27 cellular contexts compared by ENCODE assay signal in the genomic region with DNA sequence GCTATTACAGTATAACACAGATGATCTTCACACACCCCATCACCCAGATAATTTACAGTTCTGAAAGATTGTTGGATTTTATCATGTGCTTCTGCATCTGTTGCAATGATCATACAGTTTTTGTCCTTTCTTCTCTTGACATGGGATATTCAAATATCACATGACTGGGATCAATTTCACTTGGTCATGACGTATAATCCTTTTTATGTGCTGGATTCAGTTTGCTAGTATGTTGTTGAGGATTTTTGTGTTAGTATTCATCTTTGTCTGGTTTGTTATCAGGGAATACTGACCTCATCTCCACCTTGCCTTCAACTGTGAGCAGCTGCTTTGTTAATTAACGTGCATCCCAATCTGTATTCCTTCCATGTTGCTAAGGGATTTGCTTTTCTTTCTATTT. TPM values are rescaled to one million over a fixed set of nuclear protein-coding genes. Genes with fewer than 3 reads are reported as not detected.
DNase-seq lines count a peak whose midpoint lies in the region; ATAC-seq, FAIRE-seq and TF ChIP-seq lines count a peak whose summit lies in the region.
"Had no signal": no experiment of that assay in that cellular context is flagged by ENCODE, and none has a peak within 500 bp of the region (broad histone marks: within the 10 kb centered on the region; RNA-seq: fewer than 3 reads in every experiment).

No MANE protein-coding gene starts in this region.

- FAIRE-seq in kidney (lab: Jason Lieb, UNC), result no peak
- FAIRE-seq: GM12892 had no signal

- intact Hi-C loops in kidney (cut with DNase I), result no loop called here
- intact Hi-C loops in CD14-positive monocyte (cut with micrococcal nuclease), result no loop called here

- no peaks in the 10 kb centered on the region for H3K4me1 ChIP-seq in kidney (ENCODE audit: control insufficient read depth in 1 of 2, insufficient read depth in 1 of 2, low read depth in 1 of 2, low read length in 2 of 2)
- H3K4me1 ChIP-seq: HAP-1 had no signal

- TF ChIP-seq CTCF in retinal pigment epithelial cell (conservative IDR thresholded peaks at IDR 0.05; ENCODE audit: low read depth, low read length), result no peak
- no peak for TF ChIP-seq CTCF in kidney (IDR thresholded peaks at IDR 0.05; ENCODE audit: borderline replicate concordance, extremely low read depth, insufficient read depth)
- TF ChIP-seq CTCF in CD14-positive monocyte (IDR thresholded peaks at IDR 0.05), result no peak

- ATAC-seq in HG03135 (IDR thresholded peaks at IDR 0.05; ENCODE audit: unreplicated experiment), result no peak
- ATAC-seq: Panc1 had no signal

- peaks cover 0 to 2% (median 0%) of the 10 kb centered on the region in 3 donors for H3K27me3 Mint-ChIP-seq in CD14-positive monocyte (ENCODE audit: low read depth in 3 of 3)
- H3K27me3 Mint-ChIP-seq: CD4-positive, alpha-beta memory T cell had no signal

- peaks cover 6% of the 10 kb centered on the region for H3K4me1 Mint-ChIP-seq in CD14-positive monocyte
- H3K4me1 Mint-ChIP-seq: CD4-positive, alpha-beta memory T cell had no signal

- no peaks in the 10 kb centered on the region for H3K9me3 Mint-ChIP-seq in CD14-positive monocyte
- H3K9me3 Mint-ChIP-seq: CD4-positive, alpha-beta memory T cell had no signal

- H3K4me3 ChIP-seq in retinal pigment epithelial cell (ENCODE audit: low read length), result no peak overlapping the region
- H3K4me3 ChIP-seq in kidney (ENCODE audit: low read length in 2 of 2), result no peak overlapping the region
- H3K4me3 ChIP-seq: BLaER1 treated with 17β-estradiol and CSF1 and Interleukin-3, amounts not matched to agents 10 nM and 100 nM; HAP-1 had no signal

- H3K36me3 ChIP-seq in kidney (ENCODE audit: control insufficient read depth in 1 of 2, insufficient read depth in 2 of 2, low read length in 2 of 2), result no peaks in the 10 kb centered on the region
- H3K36me3 ChIP-seq: BLaER1 treated with 17β-estradiol and CSF1 and Interleukin-3, amounts not matched to agents 10 nM and 100 nM; HAP-1 had no signal

- no peaks in the 10 kb centered on the region for H3K9me3 ChIP-seq in kidney (ENCODE audit: control insufficient read depth in 1 of 2, low read length in 2 of 2)
- H3K9me3 ChIP-seq: BLaER1 treated with 17β-estradiol and CSF1 and Interleukin-3, amounts not matched to agents 10 nM and 100 nM; Caco-2; HAP-1 had no signal

- H3K27ac Mint-ChIP-seq in CD14-positive monocyte, result no peak overlapping the region
- H3K27ac Mint-ChIP-seq: CD4-positive, alpha-beta memory T cell had no signal

- no peaks in the 10 kb centered on the region for H3K36me3 Mint-ChIP-seq in CD14-positive monocyte

- no peak overlapping the region for H3K27ac ChIP-seq in kidney (ENCODE audit: low read depth in 2 of 2, low read length in 2 of 2)
- H3K27ac ChIP-seq: BLaER1 treated with 17β-estradiol and CSF1 and Interleukin-3, amounts not matched to agents 10 nM and 100 nM; RWPE1 had no signal

- H3K4me3 Mint-ChIP-seq in CD14-positive monocyte, result no peak overlapping the region
- H3K4me3 Mint-ChIP-seq: CD4-positive, alpha-beta memory T cell had no signal

- DNase-seq in NCI-H82 (lab: John Stamatoyannopoulos, UW) (peak; percentile 47), NCI-H82 treated with DMSO at 0.1 percent for 48 hours (lab: John Stamatoyannopoulos, UW; ENCODE audit: unreplicated experiment) (no peak), NCI-H146 treated with DMSO at 0.1 percent for 48 hours (lab: John Stamatoyannopoulos, UW; ENCODE audit: unreplicated experiment) (peak; percentile 30), amniotic epithelial cell (ENCODE audit: low read depth) (peak; percentile 32), retinal pigment epithelial cell (ENCODE audit: low read depth) (peak; percentile 35), kidney (no peak), CD14-positive monocyte (ENCODE audit: low spot score) (no peak)
- DNase-seq: Caco-2; CD4-positive, alpha-beta memory T cell; DMS153; DND-41; GOT3; KG1; NCI-H1048; NCI-H1417 treated with DMSO at 0.1 percent for 48 hours; NCI-H2029; NCI-H345; NCI-H510A treated with DMSO at 0.1 percent for 48 hours; NCI-H774; SHP77; T-helper 1 cell had no signal

- H3K9ac ChIP-seq in kidney (ENCODE audit: low read length in 2 of 2), result no peak overlapping the region
- H3K9ac ChIP-seq: BLaER1 treated with 17β-estradiol and CSF1 and Interleukin-3, amounts not matched to agents 10 nM and 100 nM had no signal

RNA-seq across cellular contexts. Expression of gene DISC1, which starts 44.7 kb away (rescaled TPM):
- 15.9 TPM for total RNA-seq in kidney
- polyA plus RNA-seq in kidney (ENCODE audit: insufficient read depth, low read depth, low replicate concordance) (0.80 TPM), CD14-positive monocyte (1 to 10 TPM; 5.5 to 5.8 TPM)

RNA-seq across cellular contexts. Expression of gene TSNAX, which starts 53.4 kb away (rescaled TPM):
- 42.3 TPM for total RNA-seq in kidney
- 27.1 TPM for polyA plus RNA-seq in kidney (ENCODE audit: insufficient read depth, low read depth, low replicate concordance)
- polyA plus RNA-seq in CD14-positive monocyte, result 10 to 100 TPM; 82.0 to 86.9 TPM

Comparison
In these comparisons a context has a peak if more than half of its experiments do, and no peak if none do; other contexts are left out.
1. DNase-seq: peak in NCI-H82 (single experiment), NCI-H146 treated with DMSO at 0.1 percent for 48 hours (single experiment), amniotic epithelial cell (single experiment) and retinal pigment epithelial cell (single experiment); none in NCI-H82 treated with DMSO at 0.1 percent for 48 hours (single experiment), kidney (single experiment) and CD14-positive monocyte (single experiment).